Comparison of ENCODE assay signal across 8 cellular contexts in genomic region chr1:154558610-154559495, GRCh38. TPM values are rescaled to one million over a fixed set of nuclear protein-coding genes. Genes with fewer than 3 reads are reported as not detected.
DNase-seq lines count a peak whose midpoint lies in the region; ATAC-seq and TF ChIP-seq lines count a peak whose summit lies in the region.

Gene UBE2Q1 (minus strand): TSS chr1:154558662. CDS start chr1:154558553, 109 bp downstream.

- H3K4me3 ChIP-seq in KMS-11 (IDR thresholded peaks at IDR 0.05; ENCODE audit: insufficient read depth, low read depth, low read length) (peak within 1 kb of the TSS; percentile 100), Peyer's patch (peak within 1 kb of the TSS; percentile 76 to 99 (median 98)), muscle layer of duodenum (ENCODE audit: low read depth in 1 of 2, low read length in 2 of 2) (peak within 1 kb of the TSS; percentile 77 to 94)

- H3K79me2 ChIP-seq in KMS-11 (ENCODE audit: insufficient read depth, low read depth): peaks cover 29% of the 10 kb centered on the region

- H2AFZ ChIP-seq in KMS-11 (ENCODE audit: low read depth): peak within 1 kb of the TSS; percentile 73

- H3K9me3 ChIP-seq in Peyer's patch: no peaks in the 10 kb centered on the region
- H3K9me3 ChIP-seq in muscle layer of duodenum (ENCODE audit: control insufficient read depth in 1 of 2, low read length in 2 of 2): no peaks in the 10 kb centered on the region

- peak within 1 kb of the TSS; percentile 92 for H3K4me2 ChIP-seq in KMS-11

- H3K27me3 ChIP-seq in KMS-11 (ENCODE audit: insufficient read depth, low read depth) (no peaks in the 10 kb centered on the region; the same call in 1 of the 2 replicates), Peyer's patch (no peaks in the 10 kb centered on the region), muscle layer of duodenum (ENCODE audit: low read depth, low read length) (no peaks in the 10 kb centered on the region)

- peak within 1 kb of the TSS; percentile 67 for H3K9ac ChIP-seq in KMS-11

- peak within 1 kb of the TSS; percentile 56 for H3K27ac ChIP-seq in KMS-11
- H3K27ac ChIP-seq in Peyer's patch: peak within 1 kb of the TSS; percentile 79 to 97 (median 92)
- peak within 1 kb of the TSS; percentile 93 for H3K27ac ChIP-seq in muscle layer of duodenum (ENCODE audit: low read length)

- H3K36me3 ChIP-seq in KMS-11 (ENCODE audit: insufficient read depth): peaks cover 12% of the 10 kb centered on the region; the same call in 1 of the 2 replicates
- H3K36me3 ChIP-seq in Peyer's patch: peaks cover 0 to 21% (median 0%) of the 10 kb centered on the region in 3 donors
- H3K36me3 ChIP-seq in muscle layer of duodenum (ENCODE audit: control insufficient read depth in 1 of 2, insufficient read depth in 2 of 2, low read length in 2 of 2): peaks cover 16 to 19% of the 10 kb centered on the region in 2 donors

- peak in 1 of 2 donors; percentile 50 for TF ChIP-seq POLR2A in Peyer's patch (IDR thresholded peaks at IDR 0.05)

- DNase-seq in DMS53 treated with DMSO at 0.1 percent for 48 hours (lab: John Stamatoyannopoulos, UW; ENCODE audit: unreplicated experiment) (peak; percentile 97), Peyer's patch (peak; percentile 99 to 100 (median 100))
- peak; percentile 98 to 99 for DNase-seq in activated T-cell treated with anti-CD3 and anti-CD28 coated beads, Interleukin-2, amount 50 U/mL, for 48 hours
- peak; percentile 100 for DNase-seq in stimulated activated CD8-positive, alpha-beta memory T cell treated with anti-CD3 and anti-CD28 coated beads, Interleukin-7, amount 100 ng/mL, for 4 hours (ENCODE audit: low read depth in 2 of 2)

- peak; percentile 87 for ATAC-seq in GM21737 (IDR thresholded peaks at IDR 0.05; ENCODE audit: unreplicated experiment)
- peak; percentile 96 for ATAC-seq in esophagus mucosa

- H3K4me1 ChIP-seq in KMS-11 (ENCODE audit: low read depth, poor library complexity, severe bottlenecking) (peaks cover 30% of the 10 kb centered on the region), Peyer's patch (peaks cover 4 to 29% (median 14%) of the 10 kb centered on the region in 4 donors), muscle layer of duodenum (ENCODE audit: control insufficient read depth in 1 of 2, insufficient read depth in 2 of 2, low read length in 2 of 2) (peaks cover 12 to 28% of the 10 kb centered on the region in 2 donors)

- TF ChIP-seq CTCF in KMS-11 (conservative IDR thresholded peaks at IDR 0.05; ENCODE audit: low read depth, low read length): no peak
- peak in 1 of 6 experiments; percentile 16 for TF ChIP-seq CTCF in Peyer's patch (IDR thresholded peaks at IDR 0.05)

- H4K20me1 ChIP-seq in KMS-11 (ENCODE audit: insufficient read depth): no peaks in the 10 kb centered on the region

RNA-seq across cellular contexts. Expression of gene UBE2Q1, which starts in this region (rescaled TPM):
- 100 to 1,000 TPM in 1 of 4 donors, 10 to 100 TPM in 3; 21.8 to 159 (median 30.6) TPM for total RNA-seq in Peyer's patch
- 37.3 TPM for total RNA-seq in esophagus mucosa

Comparison
In these comparisons a context has a peak if more than half of its experiments do, and no peak if none do; other contexts are left out.
1. Peak in every context shown above with its lines: DNase-seq, ATAC-seq, H3K4me3 ChIP-seq and H3K27ac ChIP-seq.